ENCODE assay signal across 1 cellular context in the genomic region with DNA sequence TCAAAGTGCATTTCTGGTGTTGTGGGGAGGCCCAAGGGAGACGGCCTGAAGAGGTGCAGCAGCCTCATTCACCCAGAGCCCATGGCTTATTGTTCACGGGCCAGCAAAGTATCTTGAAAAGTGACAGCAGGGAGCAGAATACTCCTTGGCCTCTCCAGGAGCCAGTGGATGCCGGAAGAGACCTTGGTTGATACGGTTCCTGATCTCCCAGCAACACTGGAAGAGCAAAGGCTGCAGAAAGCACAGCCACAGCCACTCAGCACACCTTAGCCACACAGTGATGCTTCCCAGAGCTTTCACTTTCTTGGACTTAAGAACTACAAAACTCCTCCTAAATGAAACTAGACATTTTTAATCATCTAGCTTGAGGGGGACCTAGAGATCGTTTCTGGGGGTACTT.
TF ChIP-seq lines count a peak whose summit lies in the region.

No MANE protein-coding gene starts in this region.

TF ChIP-seq in HepG2, 621 proteins besides CTCF, POLR2A, EP300 and RAD21 (continued from another document):
- TF ChIP-seq, protein P1, sequence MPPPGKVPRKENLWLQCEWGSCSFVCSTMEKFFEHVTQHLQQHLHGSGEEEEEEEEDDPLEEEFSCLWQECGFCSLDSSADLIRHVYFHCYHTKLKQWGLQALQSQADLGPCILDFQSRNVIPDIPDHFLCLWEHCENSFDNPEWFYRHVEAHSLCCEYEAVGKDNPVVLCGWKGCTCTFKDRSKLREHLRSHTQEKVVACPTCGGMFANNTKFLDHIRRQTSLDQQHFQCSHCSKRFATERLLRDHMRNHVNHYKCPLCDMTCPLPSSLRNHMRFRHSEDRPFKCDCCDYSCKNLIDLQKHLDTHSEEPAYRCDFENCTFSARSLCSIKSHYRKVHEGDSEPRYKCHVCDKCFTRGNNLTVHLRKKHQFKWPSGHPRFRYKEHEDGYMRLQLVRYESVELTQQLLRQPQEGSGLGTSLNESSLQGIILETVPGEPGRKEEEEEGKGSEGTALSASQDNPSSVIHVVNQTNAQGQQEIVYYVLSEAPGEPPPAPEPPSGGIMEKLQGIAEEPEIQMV (CRISPR knock-in tag; IDR thresholded peaks at IDR 0.05; ENCODE audit: low read depth), result no peak
- TF ChIP-seq THAP11 (CRISPR knock-in tag; IDR thresholded peaks at IDR 0.05), result no peak
- TF ChIP-seq, protein P2, sequence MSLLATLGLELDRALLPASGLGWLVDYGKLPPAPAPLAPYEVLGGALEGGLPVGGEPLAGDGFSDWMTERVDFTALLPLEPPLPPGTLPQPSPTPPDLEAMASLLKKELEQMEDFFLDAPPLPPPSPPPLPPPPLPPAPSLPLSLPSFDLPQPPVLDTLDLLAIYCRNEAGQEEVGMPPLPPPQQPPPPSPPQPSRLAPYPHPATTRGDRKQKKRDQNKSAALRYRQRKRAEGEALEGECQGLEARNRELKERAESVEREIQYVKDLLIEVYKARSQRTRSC (CRISPR knock-in tag; IDR thresholded peaks at IDR 0.05; ENCODE audit: low read depth), result no peak
- no peak for TF ChIP-seq SOX6 (IDR thresholded peaks at IDR 0.05)
- TF ChIP-seq SOX6 (CRISPR knock-in tag; IDR thresholded peaks at IDR 0.05), result no peak
- no peak for TF ChIP-seq NPAS2 (CRISPR knock-in tag; IDR thresholded peaks at IDR 0.05; ENCODE audit: borderline replicate concordance)
- no peak for TF ChIP-seq ZSCAN30 (CRISPR knock-in tag; IDR thresholded peaks at IDR 0.05)
- TF ChIP-seq, protein P3, sequence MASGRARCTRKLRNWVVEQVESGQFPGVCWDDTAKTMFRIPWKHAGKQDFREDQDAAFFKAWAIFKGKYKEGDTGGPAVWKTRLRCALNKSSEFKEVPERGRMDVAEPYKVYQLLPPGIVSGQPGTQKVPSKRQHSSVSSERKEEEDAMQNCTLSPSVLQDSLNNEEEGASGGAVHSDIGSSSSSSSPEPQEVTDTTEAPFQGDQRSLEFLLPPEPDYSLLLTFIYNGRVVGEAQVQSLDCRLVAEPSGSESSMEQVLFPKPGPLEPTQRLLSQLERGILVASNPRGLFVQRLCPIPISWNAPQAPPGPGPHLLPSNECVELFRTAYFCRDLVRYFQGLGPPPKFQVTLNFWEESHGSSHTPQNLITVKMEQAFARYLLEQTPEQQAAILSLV (CRISPR knock-in tag; IDR thresholded peaks at IDR 0.05; ENCODE audit: borderline replicate concordance), result no peak
